20 cellular contexts compared by ENCODE assay signal in genomic region chr4:6703786-6704185, GRCh38. TPM values are rescaled to one million over a fixed set of nuclear protein-coding genes. Genes with fewer than 3 reads are reported as not detected.
A peak's percentile ranks its signal among the peaks of the same experiment; 100 is the strongest.
DNase-seq lines count a peak whose midpoint lies in the region; ATAC-seq and TF ChIP-seq lines count a peak whose summit lies in the region.
"Had no signal": no experiment of that assay in that cellular context is flagged by ENCODE, and none has a peak within 500 bp of the region (broad histone marks: within the 10 kb centered on the region; RNA-seq: fewer than 3 reads in every experiment).

No MANE protein-coding gene starts in this region.

- no peaks in the 10 kb centered on the region for H3K27me3 ChIP-seq in right cardiac atrium (ENCODE audit: control insufficient read depth, insufficient read depth)
- H3K27me3 ChIP-seq: breast epithelium, pancreas had no signal

- POLR2A ChIA-PET in activated CD4-positive, alpha-beta memory T cell treated with anti-CD3 and anti-CD28 coated beads, Interleukin-2, amount 10 ng/mL, durations not matched to agents 7 days and 5 days (lab: Charles Lee): interaction anchor here (10.2 to 12.3 kb wide), 2 partner anchors 11 to 28 kb away, joined by 223 to 253 read pairs; partner anchors contain the start of gene S100P

- H3K4me3 ChIP-seq in right cardiac atrium (ENCODE audit: low read length) (no peak overlapping the region), fibroblast of mammary gland (ENCODE audit: control insufficient read depth, low read depth, low read length) (no peak overlapping the region)
- H3K4me3 ChIP-seq: breast epithelium, pancreas, thoracic aorta had no signal

- no peak for TF ChIP-seq CTCF in fibroblast of mammary gland (conservative IDR thresholded peaks at IDR 0.05; ENCODE audit: control insufficient read depth, insufficient read depth, low read depth, low read length)
- no peak for TF ChIP-seq CTCF in type B pancreatic cell (conservative IDR thresholded peaks at IDR 0.05)

- no peaks in the 10 kb centered on the region for H3K9me3 ChIP-seq in right cardiac atrium (ENCODE audit: control insufficient read depth, low read length)
- H3K9me3 ChIP-seq: breast epithelium, pancreas, thoracic aorta had no signal

- H3K4me3 Mint-ChIP-seq in activated CD4-positive, alpha-beta memory T cell treated with anti-CD3 and anti-CD28 coated beads, Interleukin-2, amount 10 ng/mL, durations not matched to agents 7 days and 5 days: no peak overlapping the region
- H3K4me3 Mint-ChIP-seq in type B pancreatic cell: no peak overlapping the region
- H3K4me3 Mint-ChIP-seq: B cell; effector memory CD8-positive, alpha-beta T cell; H9 had no signal

- 62% methylated on average over 3 of the region's 3 CpGs for WGBS in right cardiac atrium

- no peaks in the 10 kb centered on the region for H3K9me3 Mint-ChIP-seq in activated CD4-positive, alpha-beta memory T cell treated with anti-CD3 and anti-CD28 coated beads, Interleukin-2, amount 10 ng/mL, durations not matched to agents 7 days and 5 days
- H3K9me3 Mint-ChIP-seq in type B pancreatic cell: peaks cover 24% of the 10 kb centered on the region
- H3K9me3 Mint-ChIP-seq: effector memory CD8-positive, alpha-beta T cell had no signal

- CTCF ChIA-PET in activated CD4-positive, alpha-beta memory T cell treated with anti-CD3 and anti-CD28 coated beads, Interleukin-2, amount 10 ng/mL, durations not matched to agents 7 days and 5 days (lab: Charles Lee): interaction anchor here (1.1 to 2.5 kb wide), 4 partner anchors 16 to 30 kb away, joined by 3 to 17 read pairs (median 3); a partner anchor contains a TSS

- peaks cover 85% of the 10 kb centered on the region for H3K36me3 Mint-ChIP-seq in activated CD4-positive, alpha-beta memory T cell treated with anti-CD3 and anti-CD28 coated beads, Interleukin-2, amount 10 ng/mL, durations not matched to agents 7 days and 5 days (ENCODE audit: low read depth)
- peaks cover 65% of the 10 kb centered on the region for H3K36me3 Mint-ChIP-seq in type B pancreatic cell

- no peaks in the 10 kb centered on the region for H3K27me3 Mint-ChIP-seq in activated CD4-positive, alpha-beta memory T cell treated with anti-CD3 and anti-CD28 coated beads, Interleukin-2, amount 10 ng/mL, durations not matched to agents 7 days and 5 days
- no peaks in the 10 kb centered on the region for H3K27me3 Mint-ChIP-seq in type B pancreatic cell
- H3K27me3 Mint-ChIP-seq: B cell; effector memory CD8-positive, alpha-beta T cell had no signal

- ATAC-seq in right cardiac atrium (no peak), Right ventricle myocardium inferior (no peak), HG03460 (IDR thresholded peaks at IDR 0.05; ENCODE audit: unreplicated experiment) (no peak)
- ATAC-seq: effector memory CD8-positive, alpha-beta T cell; pancreas had no signal

- DNase-seq in right cardiac atrium (no peak), Right ventricle myocardium inferior (ENCODE audit: missing footprints) (no peak), fibroblast of mammary gland (ENCODE audit: low read depth) (peak; percentile 60), type B pancreatic cell (ENCODE audit: extremely low spot score, unreplicated experiment) (no peak), OCI-M1 (lab: John Stamatoyannopoulos, UW) (no peak), NCI-H2171 treated with DMSO at 0.1 percent for 48 hours (lab: John Stamatoyannopoulos, UW) (no peak)
- no peak for DNase-seq in activated CD4-positive, alpha-beta memory T cell treated with anti-CD3 and anti-CD28 coated beads, Interleukin-2, amount 10 ng/mL, durations not matched to agents 7 days and 5 days
- DNase-seq: activated effector memory CD4-positive, alpha-beta T cell treated with Interleukin-2 at 50 U/mL for 16 hours; DND-41; effector memory CD8-positive, alpha-beta T cell; H9; KBM-7; NCI-H1694; NCI-H510A; pancreas had no signal

- H3K4me1 Mint-ChIP-seq in activated CD4-positive, alpha-beta memory T cell treated with anti-CD3 and anti-CD28 coated beads, Interleukin-2, amount 10 ng/mL, durations not matched to agents 7 days and 5 days: peaks cover 80% of the 10 kb centered on the region
- H3K4me1 Mint-ChIP-seq in type B pancreatic cell (ENCODE audit: unreplicated experiment): peaks cover 15% of the 10 kb centered on the region

- H3K27ac Mint-ChIP-seq in activated CD4-positive, alpha-beta memory T cell treated with anti-CD3 and anti-CD28 coated beads, Interleukin-2, amount 10 ng/mL, durations not matched to agents 7 days and 5 days: peak overlapping the region; percentile 4
- peak overlapping the region; percentile 9 for H3K27ac Mint-ChIP-seq in type B pancreatic cell
- H3K27ac Mint-ChIP-seq: B cell, H9 had no signal

- peak overlapping the region; percentile 29 for H3K27ac ChIP-seq in right cardiac atrium (ENCODE audit: low read length)
- H3K27ac ChIP-seq: breast epithelium, pancreas, thoracic aorta had no signal

- peaks cover 12% of the 10 kb centered on the region for H3K4me1 ChIP-seq in right cardiac atrium (ENCODE audit: control insufficient read depth, insufficient read depth, low read length)

- intact Hi-C loops in right cardiac atrium (cut with DNase I) (no loop called here), Right ventricle myocardium inferior (cut with DNase I) (no loop called here)

RNA-seq across cellular contexts. Expression of gene MRFAP1L1, which starts 5.9 kb away (rescaled TPM):
- total RNA-seq in right cardiac atrium: 10 to 100 TPM; 51.9 to 58.6 (median 54.1) TPM
- 73.4 TPM for polyA plus RNA-seq in right cardiac atrium
- 41.7 TPM for total RNA-seq in Right ventricle myocardium inferior
- 10 to 100 TPM; 81.9 to 83.1 TPM for total RNA-seq in activated CD4-positive, alpha-beta memory T cell treated with anti-CD3 and anti-CD28 coated beads, Interleukin-2, amount 10 ng/mL, durations not matched to agents 7 days and 5 days
- 61.3 and 73.0 TPM in 2 replicates for total RNA-seq in type B pancreatic cell (ENCODE audit: low replicate concordance)

RNA-seq across cellular contexts. Expression of gene S100P, which starts 10.1 kb away (rescaled TPM):
- total RNA-seq in right cardiac atrium: 1 to 10 TPM in 1 of 4 donors, not detected in 3; 1.5 TPM
- 0.16 TPM for polyA plus RNA-seq in right cardiac atrium
- total RNA-seq in Right ventricle myocardium inferior: not detected
- total RNA-seq in activated CD4-positive, alpha-beta memory T cell treated with anti-CD3 and anti-CD28 coated beads, Interleukin-2, amount 10 ng/mL, durations not matched to agents 7 days and 5 days: 100 to 1,000 TPM; 165 to 176 TPM
- 58.9 and 80.8 TPM in 2 replicates for total RNA-seq in type B pancreatic cell (ENCODE audit: low replicate concordance)
- total RNA-seq: B cell, glomerular endothelial cell, H9 had no signal

RNA-seq across cellular contexts. Expression of gene BLOC1S4, which starts 12.2 kb away (rescaled TPM):
- total RNA-seq in right cardiac atrium (1 to 10 TPM; 7.5 to 9.1 (median 8.4) TPM), Right ventricle myocardium inferior (6.0 TPM), type B pancreatic cell (ENCODE audit: low replicate concordance) (19.1 and 21.4 TPM in 2 replicates)
- 7.0 TPM for polyA plus RNA-seq in right cardiac atrium
- total RNA-seq in activated CD4-positive, alpha-beta memory T cell treated with anti-CD3 and anti-CD28 coated beads, Interleukin-2, amount 10 ng/mL, durations not matched to agents 7 days and 5 days: 10 to 100 TPM; 22.9 to 23.2 TPM

Comparison
In these comparisons a context has a peak if more than half of its experiments do, and no peak if none do; other contexts are left out.
1. RNA of gene S100P, which starts 10.1 kb away (total RNA-seq): 165 to 176 TPM in activated CD4-positive, alpha-beta memory T cell treated with anti-CD3 and anti-CD28 coated beads, Interleukin-2, amount 10 ng/mL, durations not matched to agents 7 days and 5 days and 58.9 to 80.8 TPM in type B pancreatic cell; not detected in Right ventricle myocardium inferior (single experiment) and 1.5 TPM in right cardiac atrium; every median in the first group is over 10 times any median in the second.